In genomic region chr7:131424219-131424822, GRCh38 we compare ENCODE assay signal across 9 cellular contexts.
A peak's percentile ranks its signal among the peaks of the same experiment; 100 is the strongest.
DNase-seq lines count a peak whose midpoint lies in the region; ATAC-seq, FAIRE-seq and TF ChIP-seq lines count a peak whose summit lies in the region.
"Had no signal": no experiment of that assay in that cellular context is flagged by ENCODE, and none has a peak within 500 bp of the region (broad histone marks: within the 10 kb centered on the region; RNA-seq: fewer than 3 reads in every experiment).

No MANE protein-coding gene starts in this region.

- H3K4me3 ChIP-seq in NB4 (ENCODE audit: low read depth, low read length) (no peak overlapping the region), prostate gland (no peak overlapping the region)

- H3K4me1 Mint-ChIP-seq in activated T-cell treated with anti-CD3 and anti-CD28 coated beads, Interleukin-2, amount 50 U/mL, for 4 hours (ENCODE audit: low read depth): peaks cover 8% of the 10 kb centered on the region

- no peak overlapping the region for H3K27ac ChIP-seq in foreskin keratinocyte
- peak overlapping the region; percentile 29 to 45 for H3K27ac ChIP-seq in prostate gland

- intact Hi-C loops in prostate gland (cut with DNase I): loop anchor here (10.0 kb wide), 1 partner anchor 530 kb away; no protein-coding TSS in a partner anchor

- no peaks in the 10 kb centered on the region for H3K36me3 ChIP-seq in prostate gland

- FAIRE-seq in TTC549 (lab: Jason Lieb, UNC): peak; percentile 75
- FAIRE-seq: colon had no signal

- no peaks in the 10 kb centered on the region for H3K9me3 Mint-ChIP-seq in activated T-cell treated with anti-CD3 and anti-CD28 coated beads, Interleukin-2, amount 50 U/mL, for 4 hours

- peak; percentile 24 for TF ChIP-seq CTCF in NB4 (IDR thresholded peaks at IDR 0.05; ENCODE audit: low read depth, low read length)
- peak; percentile 72 for TF ChIP-seq CTCF in foreskin keratinocyte (conservative IDR thresholded peaks at IDR 0.05)
- peak in 3 of 4 experiments; percentile 46 to 79 (median 69) for TF ChIP-seq CTCF in prostate gland (IDR thresholded peaks at IDR 0.05)

- H3K4me3 Mint-ChIP-seq in activated T-cell treated with anti-CD3 and anti-CD28 coated beads, Interleukin-2, amount 50 U/mL, for 4 hours: no peak overlapping the region

- no peak for DNase-seq in activated T-cell treated with anti-CD3 and anti-CD28 coated beads, Interleukin-2, amount 50 U/mL, for 4 hours
- no peak for DNase-seq in activated T-cell treated with anti-CD3 and anti-CD28 coated beads, Interleukin-2, amount 50 U/mL, for 1 hour
- peak; percentile 55 for DNase-seq in NB4 (ENCODE audit: low read depth)
- peak in 1 of 2 donors; percentile 15 for DNase-seq in foreskin keratinocyte
- no peak for DNase-seq in prostate gland (ENCODE audit: low spot score)

- TF ChIP-seq POLR2A in NB4 (IDR thresholded peaks at IDR 0.05; ENCODE audit: extremely low read depth, insufficient read length): no peak
- no peak for TF ChIP-seq POLR2A in prostate gland (IDR thresholded peaks at IDR 0.05)

- no peaks in the 10 kb centered on the region for H3K27me3 ChIP-seq in foreskin keratinocyte
- no peaks in the 10 kb centered on the region for H3K27me3 ChIP-seq in prostate gland (replicated peaks; ENCODE audit: insufficient read depth)

- no peaks in the 10 kb centered on the region for H3K9me3 ChIP-seq in prostate gland

- H3K36me3 Mint-ChIP-seq in activated T-cell treated with anti-CD3 and anti-CD28 coated beads, Interleukin-2, amount 50 U/mL, for 4 hours (ENCODE audit: insufficient read depth): peaks cover 11% of the 10 kb centered on the region

- H3K27me3 Mint-ChIP-seq in activated T-cell treated with anti-CD3 and anti-CD28 coated beads, Interleukin-2, amount 50 U/mL, for 4 hours (ENCODE audit: low read depth): no peaks in the 10 kb centered on the region

- H3K4me1 ChIP-seq in foreskin keratinocyte: no peaks in the 10 kb centered on the region
- H3K4me1 ChIP-seq in prostate gland (replicated peaks): no peaks in the 10 kb centered on the region

- ATAC-seq in activated T-cell treated with anti-CD3 and anti-CD28 coated beads, Interleukin-2, amount 50 U/mL, for 4 hours: peak; percentile 77 to 88
- ATAC-seq in foreskin keratinocyte (peak; percentile 43), HG03045 (IDR thresholded peaks at IDR 0.05; ENCODE audit: unreplicated experiment) (no peak), GM18861 (IDR thresholded peaks at IDR 0.05; ENCODE audit: unreplicated experiment) (no peak)

- 71% methylated on average over 5 of the region's 5 CpGs for WGBS in prostate gland

Comparison
In these comparisons a context has a peak if more than half of its experiments do, and no peak if none do; other contexts are left out.
1. ATAC-seq: peak in activated T-cell treated with anti-CD3 and anti-CD28 coated beads, Interleukin-2, amount 50 U/mL, for 4 hours (2 of 2) and foreskin keratinocyte (single experiment); none in HG03045 (single experiment) and GM18861 (single experiment).
2. Peak in every context shown above with its lines, with median percentiles within 50 percentile points of each other: CTCF ChIP-seq.